Comparison of ENCODE assay signal across 8 cellular contexts in the genomic region with DNA sequence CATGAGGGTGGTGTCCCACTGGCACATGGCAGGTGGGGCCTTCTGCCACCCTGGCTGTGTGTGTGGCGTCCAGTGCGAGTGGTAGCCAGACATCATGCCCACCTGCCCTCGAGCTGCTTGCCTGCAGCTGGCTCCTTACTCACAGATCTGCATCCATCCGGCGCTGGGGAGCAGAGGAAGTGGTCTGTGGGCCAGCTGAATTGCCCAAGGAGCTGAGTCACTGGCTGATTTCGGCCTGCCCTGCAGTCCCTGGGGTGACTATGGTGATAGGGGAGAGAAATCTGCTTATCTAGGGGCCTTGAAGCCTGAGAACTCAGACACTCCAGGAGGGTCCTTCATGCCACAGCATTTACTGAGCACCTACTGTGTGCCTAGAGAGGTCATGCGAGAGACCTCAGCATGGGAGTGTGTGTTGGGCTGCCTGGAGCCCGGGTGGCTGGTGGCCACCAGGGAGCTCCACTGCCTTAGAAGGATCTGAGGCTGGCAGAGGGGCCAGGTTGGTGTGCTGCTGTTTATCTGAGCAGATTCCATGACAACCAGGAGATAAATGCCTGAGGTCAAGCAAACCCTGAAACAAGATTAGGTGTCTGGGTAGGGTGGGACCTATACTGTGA. TPM values are rescaled to one million over a fixed set of nuclear protein-coding genes. Genes with fewer than 3 reads are reported as not detected.
A peak's percentile ranks its signal among the peaks of the same experiment; 100 is the strongest.
DNase-seq lines count a peak whose midpoint lies in the region; ATAC-seq, FAIRE-seq and TF ChIP-seq lines count a peak whose summit lies in the region.

No MANE protein-coding gene starts in this region.

- H3K27ac ChIP-seq in A549 (peak overlapping the region; percentile 67 to 84), RWPE1 (peak overlapping the region; percentile 68)

- TF ChIP-seq POLR2A in A549 (IDR thresholded peaks at IDR 0.05; ENCODE audit: low read length) (no peak), GM18526 (IDR thresholded peaks at IDR 0.05; ENCODE audit: extremely low read depth, insufficient read length) (peak; percentile 55)

- ATAC-seq in A549 = peak; percentile 66 to 80
- ATAC-seq in HG03159 (IDR thresholded peaks at IDR 0.05; ENCODE audit: unreplicated experiment) = peak; percentile 41
- peak; percentile 55 for ATAC-seq in Right ventricle myocardium inferior

- POLR2A ChIA-PET in A549 (lab: Yijun Ruan, JAX) = interaction anchor here (0.5 to 3.3 kb wide), 3 partner anchors 21 to 69 kb away, joined by 5 to 28 read pairs (median 8); a partner anchor contains a TSS
- POLR2A ChIA-PET in RWPE1 (lab: Yijun Ruan, JAX; ENCODE audit: low non-redundant PET) = no interaction called here

- CTCF ChIA-PET in A549 (lab: Yijun Ruan, JAX) (interaction anchor here (0.7 to 10.7 kb wide), 14 partner anchors 8 to 364 kb away, joined by 3 to 91 read pairs (median 4); a partner anchor contains a TSS), RWPE1 (lab: Yijun Ruan, JAX) (interaction anchor here (0.6 to 2.8 kb wide), 8 partner anchors 16 to 432 kb away, joined by 3 to 12 read pairs (median 6); a partner anchor contains a TSS)

- no peak overlapping the region for H3K4me3 ChIP-seq in A549

- peak overlapping the region; percentile 39 for H3K4me2 ChIP-seq in A549

- H3K4me1 ChIP-seq in A549 = peaks cover 60% of the 10 kb centered on the region

- peak; percentile 46 to 65 for DNase-seq in A549 (ENCODE audit: low read depth in 1 of 2, low spot score in 1 of 2)
- DNase-seq in RWPE1 (ENCODE audit: low spot score) = peak; percentile 93
- peak; percentile 25 for DNase-seq in activated gamma-delta T cell (lab: John Stamatoyannopoulos, UW)
- DNase-seq in Right ventricle myocardium inferior (ENCODE audit: missing footprints) = peak; percentile 90
- peak; percentile 93 for DNase-seq in renal cortical epithelial cell (ENCODE audit: low read depth)
- DNase-seq in cerebellar nuclear complex (lab: John Stamatoyannopoulos, UW) = no peak

- TF ChIP-seq EP300 in A549 (IDR thresholded peaks at IDR 0.05) = no peak

- WGBS in A549 (ENCODE audit: missing lambda C conversion rate) = 61% methylated on average over 5 of the region's 8 CpGs

- no peaks in the 10 kb centered on the region for H3K9me3 ChIP-seq in A549

- TF ChIP-seq RAD21 in A549 (conservative IDR thresholded peaks at IDR 0.05 in 1 of 2, IDR thresholded peaks at IDR 0.05 in 1 of 2) = peak in 1 of 2 experiments; percentile 17; a peak in 1 of 5 replicates

- intact Hi-C loops in Right ventricle myocardium inferior (cut with DNase I) = loop anchor here (5.0 kb wide), 2 partner anchors 36 to 51 kb away; no protein-coding TSS in a partner anchor

- FAIRE-seq in A549 (lab: Jason Lieb, UNC) = no peak

- peak; percentile 20; the same call in 2 of the 3 replicates for TF ChIP-seq CTCF in A549 (IDR thresholded peaks at IDR 0.05)
- no peak for TF ChIP-seq CTCF in RWPE1 (conservative IDR thresholded peaks at IDR 0.05; ENCODE audit: low read depth)

TF ChIP-seq in A549, 52 proteins besides CTCF, POLR2A, EP300 and RAD21:
- TF ChIP-seq KDM5A (IDR thresholded peaks at IDR 0.05) = no peak
- peak; percentile 32 for TF ChIP-seq MAFK (IDR thresholded peaks at IDR 0.05; ENCODE audit: partially characterized antibody)
- TF ChIP-seq, protein P1, sequence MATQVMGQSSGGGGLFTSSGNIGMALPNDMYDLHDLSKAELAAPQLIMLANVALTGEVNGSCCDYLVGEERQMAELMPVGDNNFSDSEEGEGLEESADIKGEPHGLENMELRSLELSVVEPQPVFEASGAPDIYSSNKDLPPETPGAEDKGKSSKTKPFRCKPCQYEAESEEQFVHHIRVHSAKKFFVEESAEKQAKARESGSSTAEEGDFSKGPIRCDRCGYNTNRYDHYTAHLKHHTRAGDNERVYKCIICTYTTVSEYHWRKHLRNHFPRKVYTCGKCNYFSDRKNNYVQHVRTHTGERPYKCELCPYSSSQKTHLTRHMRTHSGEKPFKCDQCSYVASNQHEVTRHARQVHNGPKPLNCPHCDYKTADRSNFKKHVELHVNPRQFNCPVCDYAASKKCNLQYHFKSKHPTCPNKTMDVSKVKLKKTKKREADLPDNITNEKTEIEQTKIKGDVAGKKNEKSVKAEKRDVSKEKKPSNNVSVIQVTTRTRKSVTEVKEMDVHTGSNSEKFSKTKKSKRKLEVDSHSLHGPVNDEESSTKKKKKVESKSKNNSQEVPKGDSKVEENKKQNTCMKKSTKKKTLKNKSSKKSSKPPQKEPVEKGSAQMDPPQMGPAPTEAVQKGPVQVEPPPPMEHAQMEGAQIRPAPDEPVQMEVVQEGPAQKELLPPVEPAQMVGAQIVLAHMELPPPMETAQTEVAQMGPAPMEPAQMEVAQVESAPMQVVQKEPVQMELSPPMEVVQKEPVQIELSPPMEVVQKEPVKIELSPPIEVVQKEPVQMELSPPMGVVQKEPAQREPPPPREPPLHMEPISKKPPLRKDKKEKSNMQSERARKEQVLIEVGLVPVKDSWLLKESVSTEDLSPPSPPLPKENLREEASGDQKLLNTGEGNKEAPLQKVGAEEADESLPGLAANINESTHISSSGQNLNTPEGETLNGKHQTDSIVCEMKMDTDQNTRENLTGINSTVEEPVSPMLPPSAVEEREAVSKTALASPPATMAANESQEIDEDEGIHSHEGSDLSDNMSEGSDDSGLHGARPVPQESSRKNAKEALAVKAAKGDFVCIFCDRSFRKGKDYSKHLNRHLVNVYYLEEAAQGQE (IDR thresholded peaks at IDR 0.05) = no peak
- TF ChIP-seq SMC3 (IDR thresholded peaks at IDR 0.05) = peak; percentile 27; the same call in 1 of the 3 replicates
- no peak for TF ChIP-seq FOSL2 (IDR thresholded peaks at IDR 0.05)
- peak; percentile 57 for TF ChIP-seq FOSL2 (CRISPR knock-in tag; IDR thresholded peaks at IDR 0.05)
- TF ChIP-seq ZSCAN20 (CRISPR knock-in tag; IDR thresholded peaks at IDR 0.05) = no peak
- TF ChIP-seq ESRRA (IDR thresholded peaks at IDR 0.05; ENCODE audit: borderline replicate concordance, low read length) = no peak
- TF ChIP-seq, protein P2, sequence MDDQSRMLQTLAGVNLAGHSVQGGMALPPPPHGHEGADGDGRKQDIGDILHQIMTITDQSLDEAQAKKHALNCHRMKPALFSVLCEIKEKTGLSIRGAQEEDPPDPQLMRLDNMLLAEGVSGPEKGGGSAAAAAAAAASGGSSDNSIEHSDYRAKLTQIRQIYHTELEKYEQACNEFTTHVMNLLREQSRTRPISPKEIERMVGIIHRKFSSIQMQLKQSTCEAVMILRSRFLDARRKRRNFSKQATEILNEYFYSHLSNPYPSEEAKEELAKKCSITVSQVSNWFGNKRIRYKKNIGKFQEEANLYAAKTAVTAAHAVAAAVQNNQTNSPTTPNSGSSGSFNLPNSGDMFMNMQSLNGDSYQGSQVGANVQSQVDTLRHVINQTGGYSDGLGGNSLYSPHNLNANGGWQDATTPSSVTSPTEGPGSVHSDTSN (IDR thresholded peaks at IDR 0.05) = no peak
- no peak for TF ChIP-seq BHLHE40 (IDR thresholded peaks at IDR 0.05; ENCODE audit: low read depth, low read length)
- no peak for TF ChIP-seq FOSB (CRISPR knock-in tag; IDR thresholded peaks at IDR 0.05)
- no peak for TF ChIP-seq NR3C1 (IDR thresholded peaks at IDR 0.05)
- TF ChIP-seq, protein P3, sequence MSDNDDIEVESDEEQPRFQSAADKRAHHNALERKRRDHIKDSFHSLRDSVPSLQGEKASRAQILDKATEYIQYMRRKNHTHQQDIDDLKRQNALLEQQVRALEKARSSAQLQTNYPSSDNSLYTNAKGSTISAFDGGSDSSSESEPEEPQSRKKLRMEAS (IDR thresholded peaks at IDR 0.05) = peak; percentile 49; the same call in 1 of the 2 replicates
- TF ChIP-seq, protein P4, sequence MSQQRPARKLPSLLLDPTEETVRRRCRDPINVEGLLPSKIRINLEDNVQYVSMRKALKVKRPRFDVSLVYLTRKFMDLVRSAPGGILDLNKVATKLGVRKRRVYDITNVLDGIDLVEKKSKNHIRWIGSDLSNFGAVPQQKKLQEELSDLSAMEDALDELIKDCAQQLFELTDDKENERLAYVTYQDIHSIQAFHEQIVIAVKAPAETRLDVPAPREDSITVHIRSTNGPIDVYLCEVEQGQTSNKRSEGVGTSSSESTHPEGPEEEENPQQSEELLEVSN (IDR thresholded peaks at IDR 0.05; ENCODE audit: borderline replicate concordance, low read depth) = no peak
- TF ChIP-seq CHD2 (IDR thresholded peaks at IDR 0.05; ENCODE audit: low read length, partially characterized antibody) = no peak
- TF ChIP-seq MAZ (IDR thresholded peaks at IDR 0.05; ENCODE audit: borderline replicate concordance, low read depth, low read length) = no peak
- TF ChIP-seq, protein P5, sequence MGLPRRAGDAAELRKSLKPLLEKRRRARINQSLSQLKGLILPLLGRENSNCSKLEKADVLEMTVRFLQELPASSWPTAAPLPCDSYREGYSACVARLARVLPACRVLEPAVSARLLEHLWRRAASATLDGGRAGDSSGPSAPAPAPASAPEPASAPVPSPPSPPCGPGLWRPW (IDR thresholded peaks at IDR 0.05) = no peak
- TF ChIP-seq, protein P6, sequence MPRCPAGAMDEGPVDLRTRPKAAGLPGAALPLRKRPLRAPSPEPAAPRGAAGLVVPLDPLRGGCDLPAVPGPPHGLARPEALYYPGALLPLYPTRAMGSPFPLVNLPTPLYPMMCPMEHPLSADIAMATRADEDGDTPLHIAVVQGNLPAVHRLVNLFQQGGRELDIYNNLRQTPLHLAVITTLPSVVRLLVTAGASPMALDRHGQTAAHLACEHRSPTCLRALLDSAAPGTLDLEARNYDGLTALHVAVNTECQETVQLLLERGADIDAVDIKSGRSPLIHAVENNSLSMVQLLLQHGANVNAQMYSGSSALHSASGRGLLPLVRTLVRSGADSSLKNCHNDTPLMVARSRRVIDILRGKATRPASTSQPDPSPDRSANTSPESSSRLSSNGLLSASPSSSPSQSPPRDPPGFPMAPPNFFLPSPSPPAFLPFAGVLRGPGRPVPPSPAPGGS (IDR thresholded peaks at IDR 0.05) = no peak

RNA-seq across cellular contexts. Expression of a gene that starts 57.1 kb away (rescaled TPM):
- 35.3 and 44.8 TPM in 2 replicates for polyA plus RNA-seq in A549 (2011; rRNA removed)
- 28.3 and 41.2 TPM in 2 replicates for polyA plus RNA-seq in A549 (2012; cell fraction: cytosol; rRNA removed)
- 102 and 117 TPM in 2 replicates for polyA plus RNA-seq in A549 (2012; cell fraction: nucleus; rRNA removed)
- 27.4 to 33.2 TPM (median 28.4 TPM) in 3 replicates for polyA plus RNA-seq in A549 (2017; fragmentation: RNase III; extraction: RNeasy Plus Mini Kit Qiagen cat#74134 plus additional on column Dnase treatment)
- 69.1 and 93.8 TPM in 2 replicates for polyA minus RNA-seq in A549 (2011; rRNA and poly(A)+ RNA removed)
- 22.3 TPM for total RNA-seq in Right ventricle myocardium inferior
- total RNA-seq in renal cortical epithelial cell = 31.3 and 33.0 TPM in 2 replicates

Comparison
In these comparisons a context has a peak if more than half of its experiments do, and no peak if none do; other contexts are left out.
1. DNase-seq: peak in A549 (2 of 2), RWPE1 (single experiment), activated gamma-delta T cell (single experiment), Right ventricle myocardium inferior (single experiment) and renal cortical epithelial cell (single experiment); none in cerebellar nuclear complex (0 of 2).
2. Peak in every context shown above with its lines, with median percentiles within 50 percentile points of each other: ATAC-seq.